8 cellular contexts compared by ENCODE assay signal in the genomic region with DNA sequence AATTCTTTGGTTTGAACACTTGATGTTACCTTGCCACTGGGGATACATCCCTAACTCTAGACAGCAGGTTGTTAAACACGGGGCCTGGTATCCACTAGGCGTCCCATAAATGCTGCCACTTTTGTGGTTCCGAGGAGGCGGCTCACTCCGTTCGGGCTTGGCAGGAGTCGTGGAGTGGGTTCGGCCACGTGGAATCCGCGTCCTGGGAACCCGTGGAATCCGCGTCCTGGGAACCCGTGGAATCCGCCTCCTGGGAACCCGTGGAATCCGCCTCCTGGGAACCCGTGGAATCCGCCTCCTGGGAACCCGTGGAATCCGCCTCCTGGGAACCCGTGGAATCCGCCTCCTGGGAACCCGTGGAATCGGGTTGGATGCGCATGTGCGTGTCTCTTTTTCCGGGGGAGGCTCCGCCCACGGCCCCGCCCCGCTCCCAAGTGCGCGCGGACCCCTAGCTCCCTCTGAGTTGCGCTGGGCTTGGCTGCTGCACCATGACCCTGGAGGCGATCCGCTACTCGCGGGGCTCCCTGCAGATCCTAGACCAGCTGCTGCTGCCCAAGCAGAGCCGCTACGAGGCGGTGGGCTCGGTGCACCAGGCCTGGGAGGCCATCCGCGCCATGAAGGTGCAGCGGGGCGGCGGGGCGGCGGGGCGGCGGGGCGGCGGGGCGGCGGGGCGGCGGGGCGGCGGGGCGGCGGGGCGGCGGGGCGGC. TPM values are rescaled to one million over a fixed set of nuclear protein-coding genes. Genes with fewer than 3 reads are reported as not detected.
A peak's percentile ranks its signal among the peaks of the same experiment; 100 is the strongest.
DNase-seq lines count a peak whose midpoint lies in the region; ATAC-seq, FAIRE-seq and TF ChIP-seq lines count a peak whose summit lies in the region.

A gene (plus strand): TSS at position 422 of the 707 bp plus-strand sequence. CDS start 67 bp downstream, at position 489.

- H3K4me1 Mint-ChIP-seq in neural progenitor cell, result peaks cover 8% of the 10 kb centered on the region

- H3K4me3 Mint-ChIP-seq in neural progenitor cell, result peak within 1 kb of the TSS; percentile 88

- H3K9ac ChIP-seq in neural progenitor cell, result no peak within 1 kb of the TSS

- in situ Hi-C loops in KBM-7 (cut with MboI; ENCODE audit: low pct_unique_long_range_greater_than_20kb, low sequenced_read_pairs), result no loop called here

- H3K27ac ChIP-seq in neural progenitor cell (no peak within 1 kb of the TSS), temporal lobe (ENCODE audit: low read depth, low read length) (peak within 1 kb of the TSS; percentile 55)

- H3K9me3 Mint-ChIP-seq in neural progenitor cell, result peaks cover 2% of the 10 kb centered on the region

- no peak for FAIRE-seq in frontal cortex (lab: Jason Lieb, UNC)

- H3K79me2 ChIP-seq in neural progenitor cell (ENCODE audit: low read depth), result no peaks in the 10 kb centered on the region

- H3K36me3 Mint-ChIP-seq in neural progenitor cell, result peaks cover 8% of the 10 kb centered on the region

- peaks cover 14% of the 10 kb centered on the region for H3K27me3 ChIP-seq in neural progenitor cell

- no peaks in the 10 kb centered on the region for H3K9me3 ChIP-seq in neural progenitor cell (ENCODE audit: low read depth)

- H3K27ac Mint-ChIP-seq in neural progenitor cell, result peak within 1 kb of the TSS; percentile 85

- no peaks in the 10 kb centered on the region for H3K4me1 ChIP-seq in neural progenitor cell

- H3K36me3 ChIP-seq in neural progenitor cell, result no peaks in the 10 kb centered on the region

- DNase-seq in KBM-7 (peak; percentile 84), frontal cortex (ENCODE audit: low spot score in 2 of 2) (peak; percentile 93 to 95), neural progenitor cell (ENCODE audit: low spot score) (peak; percentile 65)
- peak; percentile 62 for DNase-seq in activated naive CD4-positive, alpha-beta T cell treated with Interleukin-2 at 50 U/mL for 16 hours

- TF ChIP-seq POLR2A in GM15510 (IDR thresholded peaks at IDR 0.05; ENCODE audit: borderline replicate concordance, extremely low read depth, insufficient read length) (peak; percentile 74), Raji (IDR thresholded peaks at IDR 0.05; ENCODE audit: insufficient read depth, low read depth, low read length) (peak; percentile 75)

- peaks cover 9% of the 10 kb centered on the region for H3F3A ChIP-seq in neural progenitor cell (ENCODE audit: low read depth)

- peaks cover 5% of the 10 kb centered on the region for H3K27me3 Mint-ChIP-seq in neural progenitor cell (ENCODE audit: insufficient read depth, low read depth)

- ATAC-seq in GM19351 (IDR thresholded peaks at IDR 0.05; ENCODE audit: unreplicated experiment), result no peak

- peak within 1 kb of the TSS; percentile 58 for H3K4me3 ChIP-seq in neural progenitor cell

- H4K20me1 ChIP-seq in neural progenitor cell (ENCODE audit: low read depth), result peaks cover 7% of the 10 kb centered on the region

- no peak for TF ChIP-seq CTCF in neural progenitor cell (IDR thresholded peaks at IDR 0.05)

- H2AFZ ChIP-seq in neural progenitor cell (replicated peaks), result peak within 1 kb of the TSS; percentile 82

- H3K4me2 ChIP-seq in neural progenitor cell, result peak within 1 kb of the TSS; percentile 79

RNA-seq across cellular contexts. Expression of the gene that starts here (rescaled TPM):
- total RNA-seq in frontal cortex (15.9 TPM), neural progenitor cell (ENCODE audit: low replicate concordance) (6.3 and 22.5 TPM in 2 replicates), temporal lobe (21.4 TPM)
